ENCODE assay signal across 8 cellular contexts in the genomic region with DNA sequence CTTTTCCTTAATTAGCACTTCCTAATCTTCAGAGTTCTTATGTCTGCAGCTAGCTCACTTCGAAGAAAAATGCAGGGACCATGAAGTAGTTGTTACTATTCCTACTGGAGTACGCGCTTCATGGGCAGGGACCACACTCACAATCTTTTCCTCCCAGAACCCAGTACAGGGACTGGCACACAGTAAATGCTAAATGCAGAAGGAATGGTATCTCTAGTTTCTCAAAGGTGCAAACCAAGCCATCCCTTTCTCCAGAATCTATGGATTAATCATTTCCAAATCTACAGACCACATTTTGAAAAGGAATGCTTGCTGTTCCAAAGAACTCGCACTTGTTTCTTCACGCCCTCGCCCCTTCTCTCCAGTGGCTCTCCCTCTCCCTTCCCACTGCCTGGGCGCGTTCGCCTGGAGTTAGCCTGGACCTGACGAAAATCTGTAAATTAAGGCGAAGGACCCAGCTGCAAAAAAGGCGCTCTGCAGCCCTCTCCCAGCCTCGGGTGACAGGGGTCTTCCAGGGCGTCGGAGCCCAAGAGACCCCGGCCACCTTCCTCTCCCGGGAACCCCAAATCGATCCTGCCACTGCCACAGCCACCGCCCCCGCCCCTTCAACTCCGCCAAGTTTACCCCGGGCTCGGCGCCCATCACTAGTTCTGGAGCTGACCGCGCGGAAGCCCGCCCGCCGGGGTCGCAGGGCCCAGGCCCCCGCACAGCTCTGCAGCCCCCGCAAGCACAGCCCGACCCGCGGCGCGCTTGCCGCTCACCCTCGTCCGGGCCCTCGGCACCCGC. TPM values are rescaled to one million over a fixed set of nuclear protein-coding genes. Genes with fewer than 3 reads are reported as not detected.
DNase-seq lines count a peak whose midpoint lies in the region; ATAC-seq and TF ChIP-seq lines count a peak whose summit lies in the region.

No MANE protein-coding gene starts in this region.

- no CpG with 5 or more reads among the region's 43 CpGs for WGBS in trophoblast cell (ENCODE audit: extremely low coverage, insufficient coverage, insufficient read length)

- peak overlapping the region; percentile 97 for H3K4me3 Mint-ChIP-seq in activated T-cell treated with anti-CD3 and anti-CD28 coated beads, Interleukin-2, amount 50 U/mL, for 4 hours
- peak overlapping the region; percentile 93 for H3K4me3 Mint-ChIP-seq in T-helper 17 cell

- H3K4me3 ChIP-seq in fibroblast of the aortic adventitia (ENCODE audit: low read depth, low read length) (peak overlapping the region; percentile 86), trophoblast cell (ENCODE audit: low read depth, low read length) (peak overlapping the region; percentile 89)

- H3K4me2 ChIP-seq in trophoblast cell (ENCODE audit: low read length): peak overlapping the region; percentile 85

- peaks cover 4 to 15% of the 10 kb centered on the region in 2 experiments for H3K4me1 ChIP-seq in trophoblast cell (ENCODE audit: control insufficient read depth in 1 of 2, insufficient read depth in 2 of 2, low read length in 2 of 2)

- H2BK5ac ChIP-seq in trophoblast cell (ENCODE audit: low read depth, low read length, poor library complexity): peak overlapping the region; percentile 73

- H3K36me3 ChIP-seq in trophoblast cell (ENCODE audit: control insufficient read depth in 1 of 2, insufficient read depth in 2 of 2, low read length in 2 of 2): peaks cover 3 to 10% of the 10 kb centered on the region in 2 experiments

- peak overlapping the region; percentile 84 for H3K4ac ChIP-seq in trophoblast cell (ENCODE audit: low read depth, low read length)

- H3K9me3 ChIP-seq in T-helper 17 cell (ENCODE audit: control insufficient read depth, low read length, poor library complexity, severe bottlenecking) (no peaks in the 10 kb centered on the region), trophoblast cell (ENCODE audit: insufficient read depth, low read depth, low read length) (no peaks in the 10 kb centered on the region)

- H3K79me2 ChIP-seq in trophoblast cell (ENCODE audit: control insufficient read depth, insufficient read depth, low read length, poor library complexity): peaks cover 13% of the 10 kb centered on the region

- H3K18ac ChIP-seq in trophoblast cell (ENCODE audit: low read length): peak overlapping the region; percentile 95

- peak overlapping the region; percentile 90 for H4K12ac ChIP-seq in trophoblast cell (ENCODE audit: low read depth, low read length)

- H2BK120ac ChIP-seq in trophoblast cell (ENCODE audit: insufficient read depth, low read length, poor library complexity): peak overlapping the region; percentile 93

- H2AFZ ChIP-seq in trophoblast cell (ENCODE audit: insufficient read depth, low read length, poor library complexity): peak overlapping the region; percentile 85

- no peaks in the 10 kb centered on the region for H3K9me3 Mint-ChIP-seq in activated T-cell treated with anti-CD3 and anti-CD28 coated beads, Interleukin-2, amount 50 U/mL, for 4 hours

- peak overlapping the region; percentile 88 for H3K27ac ChIP-seq in trophoblast cell (ENCODE audit: low read depth, low read length)

- no peak for DNase-seq in activated T-cell treated with anti-CD3 and anti-CD28 coated beads, Interleukin-2, amount 50 U/mL, for 4 hours
- no peak for DNase-seq in activated T-cell treated with anti-CD3 and anti-CD28 coated beads, Interleukin-2, amount 50 U/mL, for 1 hour
- DNase-seq in T-helper 17 cell (no peak), fibroblast of the aortic adventitia (ENCODE audit: low read depth) (peak; percentile 51), trophoblast cell (no peak)

- H3K4me1 Mint-ChIP-seq in activated T-cell treated with anti-CD3 and anti-CD28 coated beads, Interleukin-2, amount 50 U/mL, for 4 hours (ENCODE audit: low read depth): peaks cover 45% of the 10 kb centered on the region
- peaks cover 44% of the 10 kb centered on the region for H3K4me1 Mint-ChIP-seq in T-helper 17 cell

- H2BK12ac ChIP-seq in trophoblast cell (ENCODE audit: low read length): peak overlapping the region; percentile 18

- peak overlapping the region; percentile 91 for H2AK5ac ChIP-seq in trophoblast cell (ENCODE audit: low read length)

- peaks cover 8% of the 10 kb centered on the region for H3K79me1 ChIP-seq in trophoblast cell (ENCODE audit: low read length)

- peak overlapping the region; percentile 91 for H4K8ac ChIP-seq in trophoblast cell (ENCODE audit: low read depth, low read length)

- peak overlapping the region; percentile 94 for H4K91ac ChIP-seq in trophoblast cell (ENCODE audit: low read depth, low read length)

- H3K23ac ChIP-seq in trophoblast cell (ENCODE audit: low read length): no peak overlapping the region

- no peak for TF ChIP-seq POLR2A in GM18505 (IDR thresholded peaks at IDR 0.05; ENCODE audit: borderline replicate concordance, extremely low read depth, insufficient read depth, insufficient read length)

- no peaks in the 10 kb centered on the region for H3K27me3 ChIP-seq in trophoblast cell (ENCODE audit: insufficient read depth, low read length)

- H3K27ac Mint-ChIP-seq in T-helper 17 cell: peak overlapping the region; percentile 96

- TF ChIP-seq CTCF in fibroblast of the aortic adventitia (IDR thresholded peaks at IDR 0.05; ENCODE audit: insufficient read depth, low read length): no peak

- peaks cover 13% of the 10 kb centered on the region for H3K36me3 Mint-ChIP-seq in activated T-cell treated with anti-CD3 and anti-CD28 coated beads, Interleukin-2, amount 50 U/mL, for 4 hours (ENCODE audit: insufficient read depth)
- peaks cover 2% of the 10 kb centered on the region for H3K36me3 Mint-ChIP-seq in T-helper 17 cell (ENCODE audit: low read depth)

- ATAC-seq in activated T-cell treated with anti-CD3 and anti-CD28 coated beads, Interleukin-2, amount 50 U/mL, for 4 hours: no peak
- ATAC-seq in T-helper 17 cell (no peak), HG03439 (IDR thresholded peaks at IDR 0.05; ENCODE audit: unreplicated experiment) (no peak), GM18505 (IDR thresholded peaks at IDR 0.05; ENCODE audit: unreplicated experiment) (no peak), HG03108 (IDR thresholded peaks at IDR 0.05; ENCODE audit: unreplicated experiment) (no peak)

- H3K9ac ChIP-seq in trophoblast cell (ENCODE audit: low read length): peak overlapping the region; percentile 86

- H3K27me3 Mint-ChIP-seq in activated T-cell treated with anti-CD3 and anti-CD28 coated beads, Interleukin-2, amount 50 U/mL, for 4 hours (ENCODE audit: low read depth): no peaks in the 10 kb centered on the region
- no peaks in the 10 kb centered on the region for H3K27me3 Mint-ChIP-seq in T-helper 17 cell

- peak overlapping the region; percentile 95 for H3K14ac ChIP-seq in trophoblast cell (ENCODE audit: low read length)

RNA-seq across cellular contexts. Expression of a gene that starts 0.6 kb away (rescaled TPM):
- 100 to 1,000 TPM; 124 to 134 (median 131) TPM for total RNA-seq in activated T-cell treated with anti-CD3 and anti-CD28 coated beads, Interleukin-2, amount 50 U/mL, for 4 hours
- total RNA-seq in T-helper 17 cell (10 to 100 TPM; 42.4 to 49.8 TPM), fibroblast of the aortic adventitia (ENCODE audit: low replicate concordance) (123 and 200 TPM in 2 replicates)
- polyA plus RNA-seq in trophoblast cell (2013): 304 and 317 TPM in 2 replicates
